10 cellular contexts compared by ENCODE assay signal in genomic region chr6:31547727-31548422, GRCh38. TPM values are rescaled to one million over a fixed set of nuclear protein-coding genes. Genes with fewer than 3 reads are reported as not detected.
A peak's percentile ranks its signal among the peaks of the same experiment; 100 is the strongest.
DNase-seq lines count a peak whose midpoint lies in the region; ATAC-seq and TF ChIP-seq lines count a peak whose summit lies in the region.
"Had no signal": no experiment of that assay in that cellular context is flagged by ENCODE, and none has a peak within 500 bp of the region (broad histone marks: within the 10 kb centered on the region; RNA-seq: fewer than 3 reads in every experiment).

No MANE protein-coding gene starts in this region.

- no peak for DNase-seq in activated CD4-positive, alpha-beta T cell treated with anti-CD3 and anti-CD28 coated beads, Interleukin-2, amount 10 ng/mL, durations not matched to agents 7 days and 5 days
- DNase-seq in activated CD4-positive, alpha-beta T cell treated with anti-CD3 and anti-CD28 coated beads, Interleukin-2, amount 50 U/mL, for 48 hours: no peak
- DNase-seq in thoracic aorta (ENCODE audit: low spot score): no peak
- DNase-seq in stimulated activated CD4-positive, alpha-beta T cell treated with anti-CD3 and anti-CD28 coated beads, Interleukin-15, amount 100 ng/mL, for 24 hours: no peak
- DNase-seq in ureter (ENCODE audit: low spot score): no peak

- H3K36me3 Mint-ChIP-seq in activated CD4-positive, alpha-beta T cell treated with anti-CD3 and anti-CD28 coated beads, Interleukin-2, amount 10 ng/mL, durations not matched to agents 7 days and 5 days (ENCODE audit: low read depth): peaks cover 14% of the 10 kb centered on the region

- no peaks in the 10 kb centered on the region for H3K9me3 ChIP-seq in thoracic aorta

- POLR2A ChIA-PET in activated CD4-positive, alpha-beta T cell treated with anti-CD3 and anti-CD28 coated beads, Interleukin-2, amount 10 ng/mL, durations not matched to agents 7 days and 5 days (lab: Charles Lee): interaction anchor here (0.6 to 1.6 kb wide), 2 partner anchors 27 to 876 kb away, joined by 3 to 5 read pairs; partner anchors contain the start of gene TNF

- peaks cover 9 to 24% of the 10 kb centered on the region in 2 donors for H3K4me1 ChIP-seq in thoracic aorta (ENCODE audit: control insufficient read depth in 1 of 2, low read depth in 2 of 2)

- ATAC-seq in thoracic aorta (ENCODE audit: insufficient number of reproducible peaks, low FRiP score, low read depth) (no peak), GM18520 (IDR thresholded peaks at IDR 0.05; ENCODE audit: unreplicated experiment) (no peak)

- TF ChIP-seq CTCF in thoracic aorta (IDR thresholded peaks at IDR 0.05): no peak

- peak overlapping the region; percentile 95 for H3K27ac Mint-ChIP-seq in activated CD4-positive, alpha-beta T cell treated with anti-CD3 and anti-CD28 coated beads, Interleukin-2, amount 10 ng/mL, durations not matched to agents 7 days and 5 days

- H3K4me1 Mint-ChIP-seq in activated CD4-positive, alpha-beta T cell treated with anti-CD3 and anti-CD28 coated beads, Interleukin-2, amount 10 ng/mL, durations not matched to agents 7 days and 5 days: peaks cover 61% of the 10 kb centered on the region

- H3K4me3 Mint-ChIP-seq in activated CD4-positive, alpha-beta T cell treated with anti-CD3 and anti-CD28 coated beads, Interleukin-2, amount 10 ng/mL, durations not matched to agents 7 days and 5 days: peak overlapping the region; percentile 89

- CTCF ChIA-PET in activated CD4-positive, alpha-beta T cell treated with anti-CD3 and anti-CD28 coated beads, Interleukin-2, amount 10 ng/mL, durations not matched to agents 7 days and 5 days (lab: Charles Lee): interaction anchor here (0.6 to 23.4 kb wide), 13 partner anchors 8 to 132 kb away, joined by 3 to 497 read pairs (median 7); partner anchors contain the start of genes LST1, LTA, LTB and NCR3

- no peaks in the 10 kb centered on the region for H3K9me3 Mint-ChIP-seq in activated CD4-positive, alpha-beta T cell treated with anti-CD3 and anti-CD28 coated beads, Interleukin-2, amount 10 ng/mL, durations not matched to agents 7 days and 5 days

- no peaks in the 10 kb centered on the region for H3K27me3 Mint-ChIP-seq in activated CD4-positive, alpha-beta T cell treated with anti-CD3 and anti-CD28 coated beads, Interleukin-2, amount 10 ng/mL, durations not matched to agents 7 days and 5 days

- H3K27ac ChIP-seq in angular gyrus (ENCODE audit: low read depth, low read length) (peak overlapping the region; percentile 58), layer of hippocampus (ENCODE audit: low read depth, low read length) (peak overlapping the region; percentile 92), thoracic aorta (peak overlapping the region; percentile 70 to 76)

- no peaks in the 10 kb centered on the region for H3K27me3 ChIP-seq in layer of hippocampus (ENCODE audit: control insufficient read depth, insufficient read depth, low read length)
- no peaks in the 10 kb centered on the region for H3K27me3 ChIP-seq in thoracic aorta (replicated peaks; ENCODE audit: insufficient read depth)

- H3K4me3 ChIP-seq in thoracic aorta: peak overlapping the region; percentile 74

- H3K36me3 ChIP-seq in thoracic aorta: peaks cover 15% of the 10 kb centered on the region

RNA-seq across cellular contexts. Expression of gene NFKBIL1, which starts 0.5 kb away (rescaled TPM):
- 10 to 100 TPM; 15.8 to 16.0 TPM for total RNA-seq in activated CD4-positive, alpha-beta T cell treated with anti-CD3 and anti-CD28 coated beads, Interleukin-2, amount 10 ng/mL, durations not matched to agents 7 days and 5 days
- 10 to 100 TPM; 23.8 to 24.2 TPM for total RNA-seq in thoracic aorta
- total RNA-seq in ureter: 21.9 TPM

RNA-seq across cellular contexts. Expression of gene ATP6V1G2, which starts 1.5 kb away (rescaled TPM):
- 1 to 10 TPM; 3.6 to 3.7 TPM for total RNA-seq in activated CD4-positive, alpha-beta T cell treated with anti-CD3 and anti-CD28 coated beads, Interleukin-2, amount 10 ng/mL, durations not matched to agents 7 days and 5 days
- total RNA-seq in thoracic aorta (under 1 TPM; 0.78 to 0.95 TPM), ureter (0.65 TPM)

RNA-seq across cellular contexts. Expression of gene DDX39B, which starts 6.1 kb away (rescaled TPM):
- 100 to 1,000 TPM; 420 to 442 TPM for total RNA-seq in activated CD4-positive, alpha-beta T cell treated with anti-CD3 and anti-CD28 coated beads, Interleukin-2, amount 10 ng/mL, durations not matched to agents 7 days and 5 days
- total RNA-seq in thoracic aorta: 100 to 1,000 TPM; 198 to 217 TPM
- 368 TPM for total RNA-seq in ureter

RNA-seq across cellular contexts. Expression of gene MCCD1, which starts 19.1 kb away (rescaled TPM):
- total RNA-seq in activated CD4-positive, alpha-beta T cell treated with anti-CD3 and anti-CD28 coated beads, Interleukin-2, amount 10 ng/mL, durations not matched to agents 7 days and 5 days: not detected
- total RNA-seq in thoracic aorta (not detected), ureter (not detected)
- total RNA-seq: Daoy, RPMI7951 had no signal

RNA-seq across cellular contexts. Expression of gene LTA, which starts 24.2 kb away (rescaled TPM):
- total RNA-seq in activated CD4-positive, alpha-beta T cell treated with anti-CD3 and anti-CD28 coated beads, Interleukin-2, amount 10 ng/mL, durations not matched to agents 7 days and 5 days: 10 to 100 TPM; 20.9 to 27.0 TPM
- not detected for total RNA-seq in thoracic aorta
- not detected for total RNA-seq in ureter
- total RNA-seq: RPMI7951 had no signal
